Comparison of ENCODE assay signal across 8 cellular contexts in genomic region chr18:50559750-50560680, GRCh38. TPM values are rescaled to one million over a fixed set of nuclear protein-coding genes. Genes with fewer than 3 reads are reported as not detected.
A peak's percentile ranks its signal among the peaks of the same experiment; 100 is the strongest.
DNase-seq lines count a peak whose midpoint lies in the region; ATAC-seq and TF ChIP-seq lines count a peak whose summit lies in the region.

Gene MAPK4, plus strand, starts transcription at chr18:50560087. Its CDS starts 103,872 bp downstream, at chr18:50663959.

- H3K9me3 ChIP-seq in upper lobe of right lung, result no peaks in the 10 kb centered on the region

- H3K4me1 ChIP-seq in upper lobe of right lung, result peaks cover 12% of the 10 kb centered on the region

- H3K27me3 Mint-ChIP-seq in activated CD4-positive, alpha-beta T cell treated with anti-CD3 and anti-CD28 coated beads, Interleukin-2, amount 10 ng/mL, durations not matched to agents 24 days and 14 days, result peaks cover 63% of the 10 kb centered on the region

- ATAC-seq in HG03064 (IDR thresholded peaks at IDR 0.05; ENCODE audit: low read depth, unreplicated experiment) (peak; percentile 64), esophagus mucosa (peak; percentile 81), upper lobe of right lung (peak; percentile 92)

- peak; percentile 68 for DNase-seq in activated CD4-positive, alpha-beta T cell treated with anti-CD3 and anti-CD28 coated beads, Interleukin-2, amount 10 ng/mL, durations not matched to agents 24 days and 14 days
- DNase-seq in activated CD4-positive, alpha-beta T cell treated with anti-CD3 and anti-CD28 coated beads for 4 hours, result no peak
- DNase-seq in middle frontal gyrus (ENCODE audit: extremely low spot score, low spot score) (peak; percentile 36), upper lobe of right lung (peak; percentile 78), RKO (ENCODE audit: low spot score) (no peak)

- no peaks in the 10 kb centered on the region for H3K36me3 ChIP-seq in upper lobe of right lung

- H3K4me1 Mint-ChIP-seq in activated CD4-positive, alpha-beta T cell treated with anti-CD3 and anti-CD28 coated beads, Interleukin-2, amount 10 ng/mL, durations not matched to agents 24 days and 14 days, result no peaks in the 10 kb centered on the region

- no peaks in the 10 kb centered on the region for H3K36me3 Mint-ChIP-seq in activated CD4-positive, alpha-beta T cell treated with anti-CD3 and anti-CD28 coated beads, Interleukin-2, amount 10 ng/mL, durations not matched to agents 24 days and 14 days (ENCODE audit: low read depth)

- H3K9me3 Mint-ChIP-seq in activated CD4-positive, alpha-beta T cell treated with anti-CD3 and anti-CD28 coated beads, Interleukin-2, amount 10 ng/mL, durations not matched to agents 24 days and 14 days, result peaks cover 5% of the 10 kb centered on the region

- H3K4me3 ChIP-seq in upper lobe of right lung, result peak within 1 kb of the TSS; percentile 58

- H3K4me3 Mint-ChIP-seq in activated CD4-positive, alpha-beta T cell treated with anti-CD3 and anti-CD28 coated beads, Interleukin-2, amount 10 ng/mL, durations not matched to agents 24 days and 14 days, result peak within 1 kb of the TSS; percentile 58

- peak within 1 kb of the TSS; percentile 66; the same call in 1 of the 2 replicates for H3K27ac ChIP-seq in VCaP
- H3K27ac ChIP-seq in upper lobe of right lung, result no peak within 1 kb of the TSS

- peaks cover 36% of the 10 kb centered on the region for H3K27me3 ChIP-seq in upper lobe of right lung

- TF ChIP-seq CTCF in VCaP (conservative IDR thresholded peaks at IDR 0.05) (no peak), upper lobe of right lung (IDR thresholded peaks at IDR 0.05) (no peak)

- no peak within 1 kb of the TSS for H3K27ac Mint-ChIP-seq in activated CD4-positive, alpha-beta T cell treated with anti-CD3 and anti-CD28 coated beads, Interleukin-2, amount 10 ng/mL, durations not matched to agents 24 days and 14 days

- intact Hi-C loops in activated CD4-positive, alpha-beta T cell treated with anti-CD3 and anti-CD28 coated beads, Interleukin-2, amount 10 ng/mL, durations not matched to agents 24 days and 14 days (cut with micrococcal nuclease), result no loop called here
- intact Hi-C loops in upper lobe of right lung (cut with DNase I), result no loop called here

RNA-seq across cellular contexts. Expression of gene MAPK4, which starts in this region (rescaled TPM):
- total RNA-seq in activated CD4-positive, alpha-beta T cell treated with anti-CD3 and anti-CD28 coated beads, Interleukin-2, amount 10 ng/mL, durations not matched to agents 24 days and 14 days, result not detected in 2 replicates
- total RNA-seq in esophagus mucosa (0.12 TPM), upper lobe of right lung (7.0 TPM)

Comparison
In these comparisons a context has a peak if more than half of its experiments do, and no peak if none do; other contexts are left out.
1. Peak in DNase-seq in activated CD4-positive, alpha-beta T cell treated with anti-CD3 and anti-CD28 coated beads, Interleukin-2, amount 10 ng/mL, durations not matched to agents 24 days and 14 days; RNA of the gene not detected or under 1 TPM.
2. Peak in ATAC-seq in esophagus mucosa; RNA of the gene not detected or under 1 TPM.
3. DNase-seq: peak in middle frontal gyrus (single experiment) and upper lobe of right lung (single experiment); none in activated CD4-positive, alpha-beta T cell treated with anti-CD3 and anti-CD28 coated beads for 4 hours (0 of 2) and RKO (single experiment).
4. Peak in every context shown above with its lines, with median percentiles within 50 percentile points of each other: ATAC-seq.